Comparison of ENCODE assay signal across 21 cellular contexts in genomic region chr1:15899266-15899665, GRCh38.
"Had no signal": no experiment of that assay in that cellular context is flagged by ENCODE, and none has a peak within 500 bp of the region (broad histone marks: within the 10 kb centered on the region; RNA-seq: fewer than 3 reads in every experiment).

No MANE protein-coding gene starts in this region.

- H3K27me3 ChIP-seq: body of pancreas, dorsolateral prefrontal cortex, heart left ventricle, suprapubic skin, vagina had no signal

- H3K4me3 Mint-ChIP-seq: activated CD4-positive, alpha-beta memory T cell treated with anti-CD3 and anti-CD28 coated beads for 36 hours; activated T-helper 17 cell treated with anti-CD3 and anti-CD28 coated beads, Interleukin-2, amount 50 U/mL, for 72 hours; naive thymus-derived CD8-positive, alpha-beta T cell; stimulated activated naive CD8-positive, alpha-beta T cell treated with anti-CD3 and anti-CD28 coated beads, Interleukin-15, amount 100 ng/mL, for 72 hours had no signal

- ATAC-seq: activated T-helper 17 cell treated with anti-CD3 and anti-CD28 coated beads, Interleukin-2, amount 50 U/mL, for 72 hours; body of pancreas; naive thymus-derived CD8-positive, alpha-beta T cell; stimulated activated naive CD8-positive, alpha-beta T cell treated with anti-CD3 and anti-CD28 coated beads, Interleukin-15, amount 100 ng/mL, for 72 hours had no signal

- DNase-seq: activated CD4-positive, alpha-beta memory T cell treated with anti-CD3 and anti-CD28 coated beads for 36 hours; activated CD4-positive, alpha-beta T cell treated with anti-CD3 and anti-CD28 coated beads for 4 hours; activated naive CD4-positive, alpha-beta T cell; activated T-cell treated with anti-CD3 and anti-CD28 coated beads for 4 hours; body of pancreas; central memory CD4-positive, alpha-beta T cell; dorsolateral prefrontal cortex; erythroblast; heart left ventricle; kidney glomerular epithelial cell; mesendoderm; naive thymus-derived CD8-positive, alpha-beta T cell; posterior cingulate gyrus; stimulated activated CD4-positive, alpha-beta T cell treated with anti-CD3 and anti-CD28 coated beads, Interleukin-2, amount 100 ng/mL, for 48 hours; stimulated activated naive CD8-positive, alpha-beta T cell treated with anti-CD3 and anti-CD28 coated beads, Interleukin-15, amount 100 ng/mL, for 72 hours; SW 1271; trophoblast cell had no signal

- H3K36me3 ChIP-seq: vagina had no signal

- H3K27me3 Mint-ChIP-seq: activated CD4-positive, alpha-beta memory T cell treated with anti-CD3 and anti-CD28 coated beads for 36 hours; activated T-helper 17 cell treated with anti-CD3 and anti-CD28 coated beads, Interleukin-2, amount 50 U/mL, for 72 hours; naive thymus-derived CD8-positive, alpha-beta T cell; stimulated activated naive CD8-positive, alpha-beta T cell treated with anti-CD3 and anti-CD28 coated beads, Interleukin-15, amount 100 ng/mL, for 72 hours had no signal

- H3K9me3 ChIP-seq: body of pancreas, heart left ventricle, suprapubic skin, vagina had no signal

- H3K9me3 Mint-ChIP-seq: activated CD4-positive, alpha-beta memory T cell treated with anti-CD3 and anti-CD28 coated beads for 36 hours; activated T-helper 17 cell treated with anti-CD3 and anti-CD28 coated beads, Interleukin-2, amount 50 U/mL, for 72 hours; naive thymus-derived CD8-positive, alpha-beta T cell; stimulated activated naive CD8-positive, alpha-beta T cell treated with anti-CD3 and anti-CD28 coated beads, Interleukin-15, amount 100 ng/mL, for 72 hours had no signal

- H3K27ac ChIP-seq: body of pancreas, heart left ventricle, skin epidermis, suprapubic skin, vagina had no signal

- H3K27ac Mint-ChIP-seq: activated CD4-positive, alpha-beta memory T cell treated with anti-CD3 and anti-CD28 coated beads for 36 hours; activated T-helper 17 cell treated with anti-CD3 and anti-CD28 coated beads, Interleukin-2, amount 50 U/mL, for 72 hours had no signal

- H3K4me3 ChIP-seq: body of pancreas, dorsolateral prefrontal cortex, heart left ventricle, skin epidermis, suprapubic skin, vagina had no signal
